Comparison of ENCODE assay signal across 32 cellular contexts in genomic region chr2:136070913-136071312, GRCh38.
"Had no signal": no experiment of that assay in that cellular context is flagged by ENCODE, and none has a peak within 500 bp of the region (broad histone marks: within the 10 kb centered on the region; RNA-seq: fewer than 3 reads in every experiment).

No MANE protein-coding gene starts in this region.

- H3K9me3 ChIP-seq: gastrocnemius medialis, lower lobe of right lung, pancreas, prostate gland, sigmoid colon, thyroid gland, upper lobe of left lung, vagina had no signal

- ATAC-seq: gastrocnemius medialis; left lung; lower lobe of right lung; naive thymus-derived CD8-positive, alpha-beta T cell; pancreas; stimulated activated effector memory CD8-positive, alpha-beta T cell treated with anti-CD3 and anti-CD28 coated beads, Interleukin-12 subunit alpha, Interleukin-12 subunit beta, amount 100 ng/mL, for 72 hours had no signal

- H3K27me3 ChIP-seq: brain microvascular endothelial cell, dorsolateral prefrontal cortex, pancreas, sigmoid colon, stomach, thyroid gland, upper lobe of left lung, vagina had no signal

- H3K36me3 ChIP-seq: brain microvascular endothelial cell, gastrocnemius medialis, left lung, lower lobe of right lung, pancreas, prostate gland, sigmoid colon, stomach, thyroid gland, upper lobe of left lung, vagina had no signal

- H3K4me3 ChIP-seq: coronary artery, dorsolateral prefrontal cortex, gastrocnemius medialis, left lung, lower lobe of right lung, pancreas, prostate gland, sigmoid colon, stomach, thyroid gland, upper lobe of left lung, vagina had no signal

- DNase-seq: activated CD4-positive, alpha-beta memory T cell treated with anti-CD3 and anti-CD28 coated beads for 36 hours; activated CD4-positive, alpha-beta T cell treated with anti-CD3 and anti-CD28 coated beads for 48 hours; activated effector memory CD4-positive, alpha-beta T cell treated with anti-CD3 and anti-CD28 coated beads, Interleukin-2, amount 50 U/mL, for 16 hours; activated naive CD4-positive, alpha-beta T cell treated with anti-CD3 and anti-CD28 coated beads for 36 hours; activated naive CD8-positive, alpha-beta T cell treated with anti-CD3 and anti-CD28 coated beads, Interleukin-2, amount 10 ng/mL, durations not matched to agents 7 days and 5 days; activated T-cell treated with anti-CD3 and anti-CD28 coated beads, Interleukin-2, amount 50 U/mL, for 4 hours; amniotic stem cell; brain microvascular endothelial cell; dorsolateral prefrontal cortex; effector memory CD4-positive, alpha-beta T cell; gastrocnemius medialis; glutamatergic neuron; left lung; lower lobe of right lung; mesenchymal stem cell; naive thymus-derived CD8-positive, alpha-beta T cell; nucleus accumbens; pancreas; sigmoid colon; small intestine; stimulated activated CD4-positive, alpha-beta T cell treated with anti-CD3 and anti-CD28 coated beads, Interleukin-4, amount 100 ng/mL, for 24 hours; stomach; thyroid gland; upper lobe of left lung had no signal

- H3K27ac ChIP-seq: brain microvascular endothelial cell, coronary artery, dorsolateral prefrontal cortex, gastrocnemius medialis, left lung, lower lobe of right lung, pancreas, prostate gland, sigmoid colon, stomach, thyroid gland, upper lobe of left lung, vagina, VCaP had no signal

- H3K4me1 ChIP-seq: gastrocnemius medialis, lower lobe of right lung, pancreas, prostate gland, upper lobe of left lung, vagina had no signal

- FAIRE-seq: astrocyte, islet of Langerhans, pancreas, small intestine, TTC549 had no signal
